In genomic region chr20:19415786-19416185, GRCh38 we compare ENCODE assay signal across 38 cellular contexts.
"Had no signal": no experiment of that assay in that cellular context is flagged by ENCODE, and none has a peak within 500 bp of the region (broad histone marks: within the 10 kb centered on the region; RNA-seq: fewer than 3 reads in every experiment).

No MANE protein-coding gene starts in this region.

- FAIRE-seq: astrocyte, TTC549 had no signal

- H3K4me3 Mint-ChIP-seq: activated B cell treated with CpG ODN at 0.5 μM for 24 hours; activated CD4-positive, alpha-beta memory T cell treated with anti-CD3 and anti-CD28 coated beads for 36 hours; activated CD4-positive, alpha-beta T cell treated with anti-CD3 and anti-CD28 coated beads, Interleukin-2, amount 10 ng/mL, durations not matched to agents 24 days and 14 days; activated CD8-positive, alpha-beta T cell treated with anti-CD3 and anti-CD28 coated beads for 36 hours; activated naive CD4-positive, alpha-beta T cell treated with anti-CD3 and anti-CD28 coated beads for 36 hours; activated naive CD8-positive, alpha-beta T cell treated with anti-CD3 and anti-CD28 coated beads for 36 hours; activated T-cell treated with anti-CD3 and anti-CD28 coated beads, Interleukin-2, amount 50 U/mL, for 4 hours; activated T-cell treated with anti-CD3 and anti-CD28 coated beads, Interleukin-2, amount 50 U/mL, for 72 hours; activated T-helper 1 cell treated with anti-CD3 and anti-CD28 coated beads, Interleukin-12 subunit alpha, Interleukin-12 subunit beta, Interleukin-2, Interleukin-4 antibody, amounts not matched to agents 30 ng/mL and 10 ng/mL and 1 ng/mL, durations not matched to agents 14 hours and 24 hours and 36 hours; activated T-helper 17 cell treated with anti-CD3 and anti-CD28 coated beads, Interleukin-2, amount 50 U/mL, for 72 hours; T-helper 1 cell treated with Interleukin-12 subunit alpha and Interleukin-12 subunit beta and Interleukin-4 antibody, amounts not matched to agents 30 μg/mL and 1 μg/mL, for 36 hours; T-helper 2 cell treated with Interferon-gamma antibody and Interleukin-4, amounts not matched to agents 5 μg/mL and 100 μg/mL, for 36 hours had no signal

- H3K9me3 Mint-ChIP-seq: activated B cell treated with CpG ODN at 0.5 μM for 24 hours; activated CD4-positive, alpha-beta memory T cell treated with anti-CD3 and anti-CD28 coated beads for 36 hours; activated naive CD8-positive, alpha-beta T cell treated with anti-CD3 and anti-CD28 coated beads for 36 hours; T-helper 2 cell treated with Interferon-gamma antibody and Interleukin-4, amounts not matched to agents 5 μg/mL and 100 μg/mL, for 36 hours had no signal

- H3K36me3 Mint-ChIP-seq: activated CD4-positive, alpha-beta memory T cell treated with anti-CD3 and anti-CD28 coated beads for 36 hours; activated naive CD4-positive, alpha-beta T cell treated with anti-CD3 and anti-CD28 coated beads, Interleukin-2, amount 50 U/mL, for 72 hours; activated naive CD8-positive, alpha-beta T cell treated with anti-CD3 and anti-CD28 coated beads for 36 hours had no signal

- H3K27ac Mint-ChIP-seq: activated B cell treated with CpG ODN at 0.5 μM for 24 hours; activated CD4-positive, alpha-beta memory T cell treated with anti-CD3 and anti-CD28 coated beads for 36 hours; activated CD4-positive, alpha-beta T cell treated with anti-CD3 and anti-CD28 coated beads, Interleukin-2, amount 10 ng/mL, durations not matched to agents 24 days and 14 days; activated CD8-positive, alpha-beta T cell treated with anti-CD3 and anti-CD28 coated beads for 36 hours; activated naive CD4-positive, alpha-beta T cell treated with anti-CD3 and anti-CD28 coated beads for 36 hours; activated naive CD4-positive, alpha-beta T cell treated with anti-CD3 and anti-CD28 coated beads, Interleukin-2, amount 50 U/mL, for 72 hours; activated naive CD8-positive, alpha-beta T cell treated with anti-CD3 and anti-CD28 coated beads for 36 hours; activated T-cell treated with anti-CD3 and anti-CD28 coated beads, Interleukin-2, amount 50 U/mL, for 72 hours; activated T-helper 1 cell treated with anti-CD3 and anti-CD28 coated beads, Interleukin-12 subunit alpha, Interleukin-12 subunit beta, Interleukin-2, Interleukin-4 antibody, amounts not matched to agents 30 ng/mL and 10 ng/mL and 1 ng/mL, durations not matched to agents 14 hours and 24 hours and 36 hours; activated T-helper 17 cell treated with anti-CD3 and anti-CD28 coated beads, Interleukin-2, amount 50 U/mL, for 72 hours; T-helper 1 cell treated with Interleukin-12 subunit alpha and Interleukin-12 subunit beta and Interleukin-4 antibody, amounts not matched to agents 30 μg/mL and 1 μg/mL, for 36 hours; T-helper 2 cell treated with Interferon-gamma antibody and Interleukin-4, amounts not matched to agents 5 μg/mL and 100 μg/mL, for 36 hours had no signal

- ATAC-seq: activated CD8-positive, alpha-beta T cell treated with anti-CD3 and anti-CD28 coated beads for 36 hours; activated naive CD4-positive, alpha-beta T cell treated with anti-CD3 and anti-CD28 coated beads, Interleukin-2, amount 50 U/mL, for 72 hours; activated T-cell treated with anti-CD3 and anti-CD28 coated beads, Interleukin-2, amount 50 U/mL, for 4 hours; activated T-cell treated with anti-CD3 and anti-CD28 coated beads, Interleukin-2, amount 50 U/mL, for 72 hours; activated T-helper 17 cell treated with anti-CD3 and anti-CD28 coated beads, Interleukin-2, amount 50 U/mL, for 72 hours; body of pancreas had no signal

- H3K4me1 ChIP-seq: adrenal gland, body of pancreas, breast epithelium had no signal

- H3K27me3 ChIP-seq: adrenal gland, body of pancreas, brain microvascular endothelial cell, breast epithelium had no signal

- H3K27me3 Mint-ChIP-seq: activated B cell treated with CpG ODN at 0.5 μM for 24 hours; activated CD4-positive, alpha-beta memory T cell treated with anti-CD3 and anti-CD28 coated beads for 36 hours; activated CD4-positive, alpha-beta T cell treated with anti-CD3 and anti-CD28 coated beads, Interleukin-2, amount 10 ng/mL, durations not matched to agents 24 days and 14 days; activated CD8-positive, alpha-beta T cell treated with anti-CD3 and anti-CD28 coated beads for 36 hours; activated naive CD8-positive, alpha-beta T cell treated with anti-CD3 and anti-CD28 coated beads for 36 hours; activated T-helper 17 cell treated with anti-CD3 and anti-CD28 coated beads, Interleukin-2, amount 50 U/mL, for 72 hours had no signal

- H3K4me3 ChIP-seq: adrenal gland, body of pancreas, breast epithelium had no signal

- H3K4me1 Mint-ChIP-seq: activated B cell treated with CpG ODN at 0.5 μM for 24 hours; activated CD4-positive, alpha-beta T cell treated with anti-CD3 and anti-CD28 coated beads, Interleukin-2, amount 10 ng/mL, durations not matched to agents 24 days and 14 days; activated naive CD8-positive, alpha-beta T cell treated with anti-CD3 and anti-CD28 coated beads for 36 hours; activated T-helper 17 cell treated with anti-CD3 and anti-CD28 coated beads, Interleukin-2, amount 50 U/mL, for 72 hours had no signal

- H3K27ac ChIP-seq: adrenal gland, body of pancreas, brain microvascular endothelial cell, breast epithelium, VCaP had no signal

- H3K9me3 ChIP-seq: adrenal gland, body of pancreas, breast epithelium had no signal

- H3K36me3 ChIP-seq: adrenal gland, brain microvascular endothelial cell, breast epithelium had no signal

- DNase-seq: activated B cell treated with CpG ODN at 0.5 μM for 24 hours; activated CD4-positive, alpha-beta memory T cell treated with anti-CD3 and anti-CD28 coated beads for 36 hours; activated CD4-positive, alpha-beta T cell treated with anti-CD3 and anti-CD28 coated beads for 4 hours; activated CD4-positive, alpha-beta T cell treated with anti-CD3 and anti-CD28 coated beads, Interleukin-2, amount 10 ng/mL, durations not matched to agents 24 days and 14 days; activated CD4-positive, alpha-beta T cell treated with anti-CD3 and anti-CD28 coated beads, Interleukin-2, amount 50 U/mL, for 1 hour; activated CD4-positive, alpha-beta T cell treated with anti-CD3 and anti-CD28 coated beads, Interleukin-2, amount 50 U/mL, for 4 hours; activated CD4-positive, CD25-positive, alpha-beta regulatory T cell treated with anti-CD3 and anti-CD28 coated beads, Interleukin-2, amount 50 U/mL, for 72 hours; activated CD8-positive, alpha-beta memory T cell treated with anti-CD3 and anti-CD28 coated beads, Interleukin-2, amount 50 U/mL, for 4 hours; activated CD8-positive, alpha-beta T cell treated with anti-CD3 and anti-CD28 coated beads for 36 hours; activated effector memory CD4-positive, alpha-beta T cell treated with anti-CD3 and anti-CD28 coated beads, Interleukin-2, amount 50 U/mL, for 16 hours; activated gamma-delta T cell treated with Interleukin-2 at 50 U/mL for 16 hours; activated naive CD4-positive, alpha-beta T cell; activated naive CD4-positive, alpha-beta T cell treated with anti-CD3 and anti-CD28 coated beads for 36 hours; activated naive CD4-positive, alpha-beta T cell treated with anti-CD3 and anti-CD28 coated beads, Interleukin-2, amount 50 U/mL, for 16 hours; activated naive CD8-positive, alpha-beta T cell treated with anti-CD3 and anti-CD28 coated beads for 36 hours; activated T-cell treated with anti-CD3 and anti-CD28 coated beads for 4 hours; activated T-cell treated with anti-CD3 and anti-CD28 coated beads, Interleukin-2, amount 50 U/mL, for 1 hour; activated T-cell treated with anti-CD3 and anti-CD28 coated beads, Interleukin-2, amount 50 U/mL, for 4 hours; activated T-cell treated with anti-CD3 and anti-CD28 coated beads, Interleukin-2, amount 50 U/mL, for 72 hours; adrenal gland; amniotic stem cell; aorta; body of pancreas; brain microvascular endothelial cell; central memory CD4-positive, alpha-beta T cell; SW 1271; T-helper 1 cell; T-helper 2 cell; T-helper 9 cell had no signal
